In the genomic region with DNA sequence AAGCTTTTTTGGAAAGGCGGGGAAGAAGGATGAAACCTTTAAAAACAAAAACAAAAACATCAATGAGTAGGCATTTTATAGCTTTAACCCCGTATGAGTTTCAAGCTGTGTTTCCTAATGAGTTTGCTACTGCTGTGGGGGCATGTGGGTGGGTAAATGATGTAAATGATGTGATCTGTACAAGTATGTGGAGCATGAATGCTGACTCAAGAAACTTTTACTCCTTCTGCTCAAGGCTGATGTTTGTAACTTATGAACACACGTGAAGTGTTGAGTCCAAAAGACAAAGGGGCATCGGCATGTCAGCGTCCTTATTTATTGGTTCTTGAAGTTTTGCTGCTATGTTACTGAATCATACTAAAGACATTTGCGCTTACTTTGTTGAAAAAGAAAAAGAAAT, we compare ENCODE assay signal across 2 cellular contexts.
TF ChIP-seq lines count a peak whose summit lies in the region.

No MANE protein-coding gene starts in this region.

TF ChIP-seq in IMR-90, 13 proteins besides CTCF, POLR2A, EP300 and RAD21:
- TF ChIP-seq MAFK (IDR thresholded peaks at IDR 0.05; ENCODE audit: low read depth, low read length) (peak; percentile 43; the same call in 1 of the 2 replicates), RCOR1 (IDR thresholded peaks at IDR 0.05; ENCODE audit: insufficient replicate concordance, low read length) (no peak), BHLHE40 (IDR thresholded peaks at IDR 0.05; ENCODE audit: low read depth, low read length) (no peak)

TF ChIP-seq in WTC11, 78 proteins besides CTCF, POLR2A, EP300 and RAD21 (continued from another document):
- TF ChIP-seq ZBTB43 (CRISPR knock-in tag; IDR thresholded peaks at IDR 0.05) (no peak), MXD4 (CRISPR knock-in tag; IDR thresholded peaks at IDR 0.05; ENCODE audit: borderline replicate concordance) (no peak), ZNF263 (CRISPR knock-in tag; IDR thresholded peaks at IDR 0.05; ENCODE audit: low read depth) (no peak), ESRRA (CRISPR knock-in tag; IDR thresholded peaks at IDR 0.05; ENCODE audit: borderline replicate concordance) (no peak), FOXP1 (CRISPR knock-in tag; IDR thresholded peaks at IDR 0.05; ENCODE audit: borderline replicate concordance) (no peak), TCF7 (CRISPR knock-in tag; IDR thresholded peaks at IDR 0.05; ENCODE audit: low read depth) (no peak), GABPB1 (CRISPR knock-in tag; IDR thresholded peaks at IDR 0.05) (no peak), HMGA2 (CRISPR knock-in tag; IDR thresholded peaks at IDR 0.05) (no peak), ATF2 (CRISPR knock-in tag; IDR thresholded peaks at IDR 0.05; ENCODE audit: borderline replicate concordance, low read depth) (no peak)
- TF ChIP-seq, protein P1, sequence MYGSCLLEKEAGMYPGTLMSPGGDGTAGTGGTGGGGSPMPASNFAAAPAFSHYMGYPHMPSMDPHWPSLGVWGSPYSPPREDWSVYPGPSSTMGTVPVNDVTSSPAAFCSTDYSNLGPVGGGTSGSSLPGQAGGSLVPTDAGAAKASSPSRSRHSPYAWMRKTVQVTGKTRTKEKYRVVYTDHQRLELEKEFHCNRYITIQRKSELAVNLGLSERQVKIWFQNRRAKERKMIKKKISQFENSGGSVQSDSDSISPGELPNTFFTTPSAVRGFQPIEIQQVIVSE (CRISPR knock-in tag; IDR thresholded peaks at IDR 0.05; ENCODE audit: borderline replicate concordance), result no peak
- TF ChIP-seq, protein P2, sequence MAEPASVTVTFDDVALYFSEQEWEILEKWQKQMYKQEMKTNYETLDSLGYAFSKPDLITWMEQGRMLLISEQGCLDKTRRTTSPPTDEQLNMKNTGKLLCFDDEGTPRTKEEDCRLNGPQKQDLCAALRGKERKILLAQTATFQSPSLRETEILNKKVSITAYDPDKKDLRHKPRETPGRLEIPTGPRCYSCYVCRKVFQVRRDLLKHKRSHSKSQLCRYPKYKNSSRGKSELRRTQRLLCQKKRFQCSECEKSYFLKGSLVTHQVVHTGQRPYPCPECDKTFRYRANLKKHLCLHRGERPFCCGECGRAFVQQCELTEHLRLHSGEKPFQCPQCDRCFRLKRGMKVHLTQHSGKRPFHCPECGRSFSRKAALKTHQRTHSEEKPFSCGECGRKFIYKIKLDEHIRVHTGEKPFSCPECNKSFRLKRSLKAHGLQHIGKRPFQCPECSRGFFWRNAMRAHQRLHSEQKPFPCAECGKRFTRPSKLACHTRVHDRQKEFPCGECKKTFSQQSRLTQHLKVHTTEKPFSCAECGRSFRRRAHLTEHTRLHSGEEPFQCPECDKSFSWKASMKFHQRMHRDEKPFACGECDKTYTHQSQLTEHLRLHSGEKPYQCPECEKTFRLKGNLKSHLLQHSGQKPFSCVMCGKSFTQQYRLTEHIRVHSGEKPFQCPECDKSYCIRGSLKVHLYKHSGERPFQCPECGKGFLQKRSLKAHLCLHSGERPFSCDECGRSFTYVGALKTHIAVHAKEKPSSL (CRISPR knock-in tag; conservative IDR thresholded peaks at IDR 0.05), result no peak
- TF ChIP-seq, protein P3, sequence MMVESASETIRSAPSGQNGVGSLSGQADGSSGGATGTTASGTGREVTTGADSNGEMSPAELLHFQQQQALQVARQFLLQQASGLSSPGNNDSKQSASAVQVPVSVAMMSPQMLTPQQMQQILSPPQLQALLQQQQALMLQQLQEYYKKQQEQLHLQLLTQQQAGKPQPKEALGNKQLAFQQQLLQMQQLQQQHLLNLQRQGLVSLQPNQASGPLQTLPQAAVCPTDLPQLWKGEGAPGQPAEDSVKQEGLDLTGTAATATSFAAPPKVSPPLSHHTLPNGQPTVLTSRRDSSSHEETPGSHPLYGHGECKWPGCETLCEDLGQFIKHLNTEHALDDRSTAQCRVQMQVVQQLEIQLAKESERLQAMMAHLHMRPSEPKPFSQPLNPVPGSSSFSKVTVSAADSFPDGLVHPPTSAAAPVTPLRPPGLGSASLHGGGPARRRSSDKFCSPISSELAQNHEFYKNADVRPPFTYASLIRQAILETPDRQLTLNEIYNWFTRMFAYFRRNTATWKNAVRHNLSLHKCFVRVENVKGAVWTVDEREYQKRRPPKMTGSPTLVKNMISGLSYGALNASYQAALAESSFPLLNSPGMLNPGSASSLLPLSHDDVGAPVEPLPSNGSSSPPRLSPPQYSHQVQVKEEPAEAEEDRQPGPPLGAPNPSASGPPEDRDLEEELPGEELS (CRISPR knock-in tag; IDR thresholded peaks at IDR 0.05), result no peak
